ENCODE assay signal across 1 cellular context in the genomic region with DNA sequence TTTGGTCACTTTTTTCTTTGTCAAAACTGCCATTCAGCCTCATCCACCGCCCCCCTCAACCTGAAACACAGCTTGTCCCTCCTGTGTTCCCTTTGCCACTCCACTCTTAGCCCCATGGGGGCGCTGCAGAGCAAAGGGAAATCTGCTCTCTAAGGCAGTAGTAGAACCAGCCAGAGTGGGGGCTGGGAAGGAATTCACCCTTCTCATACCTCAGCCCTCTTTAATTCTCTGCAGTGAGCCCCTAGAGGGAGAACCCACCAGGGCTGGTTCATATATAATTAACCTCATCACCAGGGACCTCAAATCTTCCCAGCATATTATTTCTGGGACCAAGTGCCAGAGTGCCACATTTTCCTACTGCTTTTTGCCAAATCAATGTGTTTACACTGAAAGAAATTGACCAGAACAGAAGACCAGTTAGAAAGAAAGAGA.
TF ChIP-seq lines count a peak whose summit lies in the region.

No MANE protein-coding gene starts in this region.

TF ChIP-seq in endothelial cell of umbilical vein, 7 proteins besides CTCF, POLR2A, EP300 and RAD21 (continued from another document):
- TF ChIP-seq FOS (IDR thresholded peaks at IDR 0.05; ENCODE audit: borderline replicate concordance, insufficient read depth, low read length) = no peak
- no peak for TF ChIP-seq EZH2 (IDR thresholded peaks at IDR 0.05; ENCODE audit: borderline replicate concordance, low read depth, low read length, severe bottlenecking)
- no peak for TF ChIP-seq MYC (IDR thresholded peaks at IDR 0.05; ENCODE audit: low read depth, low read length)
- TF ChIP-seq JUN (IDR thresholded peaks at IDR 0.05; ENCODE audit: borderline replicate concordance, insufficient read depth, insufficient read length, low read depth) = no peak
- no peak for TF ChIP-seq POLR2AphosphoS5 (IDR thresholded peaks at IDR 0.05; ENCODE audit: insufficient read depth, low read depth, low read length)
